19 cellular contexts compared by ENCODE assay signal in the genomic region with DNA sequence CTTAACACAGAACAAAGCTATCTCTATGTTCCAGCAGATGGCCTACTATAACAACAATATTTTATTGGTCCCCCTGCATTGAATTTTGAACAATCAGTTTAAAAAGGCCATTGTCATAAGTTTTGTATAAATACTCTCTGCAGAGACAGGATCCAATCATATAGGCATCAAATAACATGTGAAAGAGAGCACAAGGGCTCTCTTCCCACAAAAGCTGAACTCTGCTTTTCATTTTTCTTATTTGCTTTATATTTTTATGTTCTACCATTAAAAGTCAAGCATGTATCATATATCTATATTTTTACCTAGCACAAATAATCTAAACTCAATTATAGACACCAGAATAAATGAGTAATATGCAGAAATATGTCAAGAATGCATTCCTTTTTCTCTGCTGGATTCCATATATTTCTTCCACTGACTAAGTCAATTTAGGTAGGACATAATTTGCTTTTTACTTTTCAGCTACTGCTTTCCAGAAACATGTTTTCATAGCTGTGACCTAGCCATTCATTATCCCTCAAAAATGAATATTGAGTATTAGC.
DNase-seq lines count a peak whose midpoint lies in the region; ATAC-seq and TF ChIP-seq lines count a peak whose summit lies in the region.
"Had no signal": no experiment of that assay in that cellular context is flagged by ENCODE, and none has a peak within 500 bp of the region (broad histone marks: within the 10 kb centered on the region; RNA-seq: fewer than 3 reads in every experiment).

No MANE protein-coding gene starts in this region.

- peak; percentile 64 for DNase-seq in NCI-H1092 treated with DMSO at 0.1 percent for 48 hours (lab: John Stamatoyannopoulos, UW)
- no peak for DNase-seq in NCI-H1092 (lab: John Stamatoyannopoulos, UW)
- peak; percentile 63 for DNase-seq in NCI-H146 treated with DMSO at 0.1 percent for 48 hours (lab: John Stamatoyannopoulos, UW; ENCODE audit: unreplicated experiment)
- DNase-seq in osteocyte (ENCODE audit: extremely low spot score, unreplicated experiment) = no peak
- DNase-seq in activated CD8-positive, alpha-beta memory T cell treated with anti-CD3 and anti-CD28 coated beads, Interleukin-2, amount 10 ng/mL, durations not matched to agents 7 days and 5 days = no peak
- DNase-seq in Ammon's horn (ENCODE audit: low spot score) = no peak
- DNase-seq in Right ventricle myocardium superior = no peak
- DNase-seq: 8988T; activated CD4-positive, alpha-beta memory T cell treated with anti-CD3 and anti-CD28 coated beads for 36 hours; activated naive CD4-positive, alpha-beta T cell treated with anti-CD3 and anti-CD28 coated beads, Interleukin-2, amount 50 U/mL, for 16 hours; activated T-cell treated with anti-CD3 and anti-CD28 coated beads, Interleukin-2, amount 50 U/mL, for 1 hour; dermis blood vessel endothelial cell; gastrocnemius medialis; WERI-Rb-1 had no signal

- no peaks in the 10 kb centered on the region for H3K79me2 ChIP-seq in SU-DHL-6 (ENCODE audit: insufficient read depth, low read length)

- H3K27me3 ChIP-seq in SU-DHL-6 (ENCODE audit: low read length) = no peaks in the 10 kb centered on the region
- H3K27me3 ChIP-seq: gastrocnemius medialis had no signal

- no peaks in the 10 kb centered on the region for H3K36me3 ChIP-seq in SU-DHL-6 (ENCODE audit: low read length)
- H3K36me3 ChIP-seq: gastrocnemius medialis, thoracic aorta, WERI-Rb-1 had no signal

- H3K9ac ChIP-seq in SU-DHL-6 (ENCODE audit: low read length) = no peak overlapping the region

- TF ChIP-seq CTCF in SU-DHL-6 (IDR thresholded peaks at IDR 0.05; ENCODE audit: insufficient read depth, low read length, poor library complexity, severe bottlenecking) (no peak), osteocyte (IDR thresholded peaks at IDR 0.05) (peak; percentile 31)

- no peak overlapping the region for H3K27ac ChIP-seq in SU-DHL-6 (ENCODE audit: low read depth, low read length)
- H3K27ac ChIP-seq: gastrocnemius medialis, thoracic aorta, WERI-Rb-1 had no signal

- CTCF ChIA-PET in activated CD8-positive, alpha-beta memory T cell treated with anti-CD3 and anti-CD28 coated beads, Interleukin-2, amount 10 ng/mL, durations not matched to agents 7 days and 5 days (lab: Charles Lee) = no interaction called here

- H3K36me3 Mint-ChIP-seq in osteocyte (ENCODE audit: unreplicated experiment) = no peaks in the 10 kb centered on the region
- H3K36me3 Mint-ChIP-seq in activated CD8-positive, alpha-beta memory T cell treated with anti-CD3 and anti-CD28 coated beads, Interleukin-2, amount 10 ng/mL, durations not matched to agents 7 days and 5 days = no peaks in the 10 kb centered on the region
- H3K36me3 Mint-ChIP-seq: activated CD4-positive, alpha-beta memory T cell treated with anti-CD3 and anti-CD28 coated beads for 36 hours had no signal

- H3K9me3 ChIP-seq in SU-DHL-6 (ENCODE audit: insufficient read depth, low read length) = no peaks in the 10 kb centered on the region
- H3K9me3 ChIP-seq: gastrocnemius medialis, thoracic aorta had no signal

- peak overlapping the region; percentile 68 for H2AFZ ChIP-seq in SU-DHL-6 (ENCODE audit: low read depth, low read length, severe bottlenecking)

- no peaks in the 10 kb centered on the region for H3K9me2 ChIP-seq in SU-DHL-6 (replicated peaks; ENCODE audit: insufficient read depth, low read length)

- no peak overlapping the region for H3K27ac Mint-ChIP-seq in osteocyte (ENCODE audit: unreplicated experiment)
- no peak overlapping the region for H3K27ac Mint-ChIP-seq in activated CD8-positive, alpha-beta memory T cell treated with anti-CD3 and anti-CD28 coated beads, Interleukin-2, amount 10 ng/mL, durations not matched to agents 7 days and 5 days
- H3K27ac Mint-ChIP-seq: activated CD4-positive, alpha-beta memory T cell treated with anti-CD3 and anti-CD28 coated beads for 36 hours; T-helper 1 cell treated with Interleukin-12 subunit alpha and Interleukin-12 subunit beta and Interleukin-4 antibody, amounts not matched to agents 30 μg/mL and 1 μg/mL, for 36 hours had no signal

- peaks cover 13% of the 10 kb centered on the region for H3K4me1 Mint-ChIP-seq in osteocyte (ENCODE audit: unreplicated experiment)
- no peaks in the 10 kb centered on the region for H3K4me1 Mint-ChIP-seq in activated CD8-positive, alpha-beta memory T cell treated with anti-CD3 and anti-CD28 coated beads, Interleukin-2, amount 10 ng/mL, durations not matched to agents 7 days and 5 days
- H3K4me1 Mint-ChIP-seq: neural crest cell had no signal

- no peaks in the 10 kb centered on the region for H4K20me1 ChIP-seq in SU-DHL-6 (ENCODE audit: low read depth, low read length)

- no peaks in the 10 kb centered on the region for H3K27me3 Mint-ChIP-seq in osteocyte (ENCODE audit: unreplicated experiment)
- no peaks in the 10 kb centered on the region for H3K27me3 Mint-ChIP-seq in activated CD8-positive, alpha-beta memory T cell treated with anti-CD3 and anti-CD28 coated beads, Interleukin-2, amount 10 ng/mL, durations not matched to agents 7 days and 5 days
- H3K27me3 Mint-ChIP-seq: activated CD4-positive, alpha-beta memory T cell treated with anti-CD3 and anti-CD28 coated beads for 36 hours had no signal

- H3F3A ChIP-seq in SU-DHL-6 (ENCODE audit: insufficient read depth) = no peaks in the 10 kb centered on the region

- intact Hi-C loops in Right ventricle myocardium superior (cut with DNase I) = no loop called here

- H3K4me2 ChIP-seq in SU-DHL-6 (ENCODE audit: low read depth, low read length, poor library complexity, severe bottlenecking) = peak overlapping the region; percentile 35

- H3K4me3 Mint-ChIP-seq in osteocyte (ENCODE audit: unreplicated experiment) = no peak overlapping the region
- H3K4me3 Mint-ChIP-seq in activated CD8-positive, alpha-beta memory T cell treated with anti-CD3 and anti-CD28 coated beads, Interleukin-2, amount 10 ng/mL, durations not matched to agents 7 days and 5 days = no peak overlapping the region
- H3K4me3 Mint-ChIP-seq: activated CD4-positive, alpha-beta memory T cell treated with anti-CD3 and anti-CD28 coated beads for 36 hours; neural crest cell; T-helper 1 cell treated with Interleukin-12 subunit alpha and Interleukin-12 subunit beta and Interleukin-4 antibody, amounts not matched to agents 30 μg/mL and 1 μg/mL, for 36 hours had no signal

- no peak for ATAC-seq in activated CD8-positive, alpha-beta memory T cell treated with anti-CD3 and anti-CD28 coated beads, Interleukin-2, amount 10 ng/mL, durations not matched to agents 7 days and 5 days
- ATAC-seq in Right ventricle myocardium superior (ENCODE audit: poor library complexity) = no peak
- ATAC-seq: gastrocnemius medialis, Right ventricle myocardium inferior had no signal

- no peak overlapping the region for H3K4me3 ChIP-seq in SU-DHL-6 (ENCODE audit: insufficient read depth, low read length, poor library complexity, severe bottlenecking)
- H3K4me3 ChIP-seq: gastrocnemius medialis, thoracic aorta had no signal

- peaks cover 7% of the 10 kb centered on the region for H3K9me3 Mint-ChIP-seq in osteocyte (ENCODE audit: unreplicated experiment)
- peaks cover 16% of the 10 kb centered on the region for H3K9me3 Mint-ChIP-seq in activated CD8-positive, alpha-beta memory T cell treated with anti-CD3 and anti-CD28 coated beads, Interleukin-2, amount 10 ng/mL, durations not matched to agents 7 days and 5 days (ENCODE audit: low read depth)

Comparison
In these comparisons a context has a peak if more than half of its experiments do, and no peak if none do; other contexts are left out.
1. DNase-seq: peak in NCI-H1092 treated with DMSO at 0.1 percent for 48 hours (single experiment) and NCI-H146 treated with DMSO at 0.1 percent for 48 hours (single experiment); none in NCI-H1092 (single experiment), osteocyte (single experiment), activated CD8-positive, alpha-beta memory T cell treated with anti-CD3 and anti-CD28 coated beads, Interleukin-2, amount 10 ng/mL, durations not matched to agents 7 days and 5 days (single experiment), Ammon's horn (single experiment) and Right ventricle myocardium superior (single experiment).